21 cellular contexts compared by ENCODE assay signal in genomic region chr11:10580625-10581024, GRCh38. TPM values are rescaled to one million over a fixed set of nuclear protein-coding genes. Genes with fewer than 3 reads are reported as not detected.
DNase-seq lines count a peak whose midpoint lies in the region; ATAC-seq and TF ChIP-seq lines count a peak whose summit lies in the region.
"Had no signal": no experiment of that assay in that cellular context is flagged by ENCODE, and none has a peak within 500 bp of the region (broad histone marks: within the 10 kb centered on the region; RNA-seq: fewer than 3 reads in every experiment).

No MANE protein-coding gene starts in this region.

- H3K9me3 ChIP-seq in prostate gland = no peaks in the 10 kb centered on the region
- no peaks in the 10 kb centered on the region for H3K9me3 ChIP-seq in upper lobe of right lung
- H3K9me3 ChIP-seq: ovary had no signal

- H3K9me3 Mint-ChIP-seq in T-cell = no peaks in the 10 kb centered on the region
- H3K9me3 Mint-ChIP-seq: brain had no signal

- POLR2A ChIA-PET in T-cell (lab: Charles Lee) = no interaction called here

- CTCF ChIA-PET in T-cell (lab: Charles Lee) = no interaction called here

- no peaks in the 10 kb centered on the region for H3K4me1 Mint-ChIP-seq in T-cell

- H3K4me3 Mint-ChIP-seq in T-cell = no peak overlapping the region
- H3K4me3 Mint-ChIP-seq: activated naive CD8-positive, alpha-beta T cell; brain had no signal

- H3K36me3 ChIP-seq in prostate gland = no peaks in the 10 kb centered on the region
- H3K36me3 ChIP-seq in upper lobe of right lung = no peaks in the 10 kb centered on the region
- H3K36me3 ChIP-seq: ovary had no signal

- DNase-seq in caudate nucleus (lab: John Stamatoyannopoulos, UW) (no peak), iris pigment epithelial cell (ENCODE audit: low read depth) (peak; percentile 16), prostate gland (ENCODE audit: low spot score) (no peak), upper lobe of right lung (no peak), T-cell (no peak), GOT3 (lab: John Stamatoyannopoulos, UW) (no peak)
- DNase-seq: activated CD4-positive, CD25-positive, alpha-beta regulatory T cell treated with anti-CD3 and anti-CD28 coated beads, Interleukin-2, amount 50 U/mL, for 72 hours; cortex of kidney; EL; left ventricle myocardium superior; NCI-H1105 treated with DMSO at 0.1 percent for 48 hours; NCI-H524 treated with DMSO at 0.1 percent for 48 hours; ovary; RPMI8226; small intestine; stimulated activated CD4-positive, alpha-beta T cell treated with anti-CD3 and anti-CD28 coated beads, Interleukin-4, amount 100 ng/mL, for 1 hour had no signal

- no peak for TF ChIP-seq CTCF in prostate gland (IDR thresholded peaks at IDR 0.05)
- no peak for TF ChIP-seq CTCF in upper lobe of right lung (IDR thresholded peaks at IDR 0.05)

- peaks cover 10 to 11% of the 10 kb centered on the region in 2 donors for H3K27me3 Mint-ChIP-seq in T-cell

- H3K36me3 Mint-ChIP-seq in T-cell = no peaks in the 10 kb centered on the region
- H3K36me3 Mint-ChIP-seq: activated naive CD8-positive, alpha-beta T cell; brain had no signal

- H3K27me3 ChIP-seq in prostate gland (replicated peaks; ENCODE audit: insufficient read depth) (no peaks in the 10 kb centered on the region), upper lobe of right lung (no peaks in the 10 kb centered on the region)
- H3K27me3 ChIP-seq: ovary had no signal

- intact Hi-C loops in prostate gland (cut with DNase I) = no loop called here
- intact Hi-C loops in upper lobe of right lung (cut with DNase I) = no loop called here

- no peak overlapping the region for H3K27ac Mint-ChIP-seq in T-cell
- H3K27ac Mint-ChIP-seq: activated naive CD8-positive, alpha-beta T cell; brain had no signal

- no peak for ATAC-seq in upper lobe of right lung
- ATAC-seq in HG03460 (IDR thresholded peaks at IDR 0.05; ENCODE audit: unreplicated experiment) = no peak
- no peak for ATAC-seq in T-cell (replicated peaks in 1 of 4)

- no peaks in the 10 kb centered on the region for H3K4me1 ChIP-seq in prostate gland (replicated peaks)
- peaks cover 32% of the 10 kb centered on the region for H3K4me1 ChIP-seq in upper lobe of right lung

- H3K27ac ChIP-seq in caudate nucleus (ENCODE audit: low read depth, low read length) = peak overlapping the region; percentile 17
- H3K27ac ChIP-seq in prostate gland = peak overlapping the region; percentile 4 to 6
- H3K27ac ChIP-seq in upper lobe of right lung = peak overlapping the region; percentile 49
- H3K27ac ChIP-seq: ovary had no signal

- no peak for TF ChIP-seq POLR2A in prostate gland (IDR thresholded peaks at IDR 0.05)

- H3K4me3 ChIP-seq in prostate gland = no peak overlapping the region
- no peak overlapping the region for H3K4me3 ChIP-seq in upper lobe of right lung
- H3K4me3 ChIP-seq: ovary had no signal

- whole genome bisulfite sequencing in prostate gland = 68% methylated on average over 4 of the region's 4 CpGs

RNA-seq across cellular contexts. Expression of gene LYVE1, which starts 12.2 kb away (rescaled TPM):
- total RNA-seq in prostate gland (1 to 10 TPM; 2.5 to 9.8 TPM), upper lobe of right lung (108 TPM), T-cell (under 1 TPM in 3 of 5 donors, not detected in 2; 0.33 to 0.61 (median 0.38) TPM)
- total RNA-seq: activated CD8-positive, alpha-beta memory T cell treated with anti-CD3 and anti-CD28 coated beads for 36 hours; myocyte had no signal

RNA-seq across cellular contexts. Expression of gene RNF141, which starts 39.6 kb away (rescaled TPM):
- 10 to 100 TPM; 52.9 to 66.2 TPM for total RNA-seq in prostate gland
- 50.0 TPM for total RNA-seq in upper lobe of right lung
- 10 to 100 TPM; 15.1 to 17.3 (median 15.3) TPM for total RNA-seq in T-cell

Comparison
In these comparisons a context has a peak if more than half of its experiments do, and no peak if none do; other contexts are left out.
1. RNA of gene LYVE1, which starts 12.2 kb away (total RNA-seq): 108 TPM in upper lobe of right lung (single experiment); 2.5 to 9.8 TPM in prostate gland and 0.33 to 0.61 TPM in T-cell; every median in the first group is over 10 times any median in the second.
2. Peak in every context shown above with its lines, with median percentiles within 50 percentile points of each other: H3K27ac ChIP-seq.